ENCODE assay signal across 13 cellular contexts in the genomic region with DNA sequence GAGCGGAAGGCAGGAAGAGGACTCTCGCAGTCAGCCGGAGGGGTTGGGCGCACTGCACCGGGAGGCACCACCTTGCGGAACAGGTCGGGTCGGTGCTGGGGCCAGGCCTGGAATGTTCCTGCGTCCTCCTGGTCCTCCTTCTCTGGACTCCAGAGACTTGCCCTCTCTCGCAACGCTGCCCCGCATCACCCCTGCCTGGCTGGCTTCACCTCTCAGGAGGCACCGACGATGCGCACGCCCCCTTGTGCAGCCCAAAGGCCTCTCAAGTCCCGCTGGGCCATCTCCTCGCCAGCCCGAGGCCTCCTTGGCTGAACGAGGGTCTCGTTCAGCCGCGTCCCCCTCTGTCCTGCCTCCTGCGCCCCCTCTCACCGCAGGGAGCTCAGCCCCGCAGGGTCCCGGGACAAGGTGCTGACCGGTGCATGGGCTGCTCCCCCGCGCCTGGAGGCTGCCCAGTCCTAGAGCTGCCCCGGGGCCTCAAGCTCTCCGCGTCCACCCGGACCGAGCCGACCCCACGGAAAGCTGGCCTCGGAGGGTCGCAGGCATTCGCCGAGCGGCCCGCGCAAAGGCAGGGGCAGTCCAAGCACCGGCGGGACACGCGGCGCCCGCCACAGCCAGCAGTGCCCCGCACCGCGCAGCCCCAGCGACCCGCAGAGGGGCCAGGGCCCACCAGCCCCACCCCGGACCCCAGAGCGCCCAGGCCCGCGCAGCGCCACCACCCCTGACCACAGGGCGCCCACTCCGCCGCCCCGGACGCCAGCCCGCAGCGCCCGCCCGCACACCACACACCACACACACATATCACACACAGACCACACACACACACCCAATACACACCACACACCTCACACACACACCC.
DNase-seq lines count a peak whose midpoint lies in the region; ATAC-seq and TF ChIP-seq lines count a peak whose summit lies in the region.
"Had no signal": no experiment of that assay in that cellular context is flagged by ENCODE, and none has a peak within 500 bp of the region (broad histone marks: within the 10 kb centered on the region; RNA-seq: fewer than 3 reads in every experiment).

No MANE protein-coding gene starts in this region.

- peak; percentile 14 for DNase-seq in activated CD4-positive, alpha-beta T cell treated with anti-CD3 and anti-CD28 coated beads for 48 hours
- DNase-seq in activated CD4-positive, alpha-beta T cell treated with anti-CD3 and anti-CD28 coated beads, Interleukin-2, amount 50 U/mL, for 4 hours = no peak
- peak; percentile 49 for DNase-seq in HuH-7.5 (ENCODE audit: low spot score)
- DNase-seq in erythroblast (lab: John Stamatoyannopoulos, UW) = peak; percentile 8 to 38
- DNase-seq in trophoblast cell = peak; percentile 95 to 96
- no peak for DNase-seq in glomerular visceral epithelial cell (ENCODE audit: extremely low spot score)
- DNase-seq in GM19240 (ENCODE audit: insufficient read length, low spot score) = no peak
- DNase-seq: body of pancreas, GDM1, MV-4-11, naive B cell, substantia nigra had no signal

- peak overlapping the region; percentile 27 for H2AFZ ChIP-seq in trophoblast cell (ENCODE audit: insufficient read depth, low read length, poor library complexity)

- H3K4ac ChIP-seq in trophoblast cell (ENCODE audit: low read depth, low read length) = peak overlapping the region; percentile 60

- H4K12ac ChIP-seq in trophoblast cell (ENCODE audit: low read depth, low read length) = peak overlapping the region; percentile 45

- TF ChIP-seq POLR2A in erythroblast (IDR thresholded peaks at IDR 0.05; ENCODE audit: low read length) = no peak

- peak overlapping the region; percentile 93 for H3K14ac ChIP-seq in trophoblast cell (ENCODE audit: low read length)

- H3K18ac ChIP-seq in trophoblast cell (ENCODE audit: low read length) = peak overlapping the region; percentile 83

- H3K79me2 ChIP-seq in trophoblast cell (ENCODE audit: control insufficient read depth, insufficient read depth, low read length, poor library complexity) = peaks cover 10% of the 10 kb centered on the region

- H3K4me1 ChIP-seq in trophoblast cell (ENCODE audit: control insufficient read depth in 1 of 2, insufficient read depth in 2 of 2, low read length in 2 of 2) = peaks cover 29 to 37% of the 10 kb centered on the region in 2 experiments
- H3K4me1 ChIP-seq: body of pancreas had no signal

- H3K79me1 ChIP-seq in trophoblast cell (ENCODE audit: low read length) = peaks cover 30% of the 10 kb centered on the region

- no peaks in the 10 kb centered on the region for H3K27me3 ChIP-seq in trophoblast cell (ENCODE audit: insufficient read depth, low read length)
- H3K27me3 ChIP-seq: body of pancreas had no signal

- no peak overlapping the region for H3K23ac ChIP-seq in trophoblast cell (ENCODE audit: low read length)

- no CpG with 5 or more reads among the region's 69 CpGs for WGBS in trophoblast cell (ENCODE audit: extremely low coverage, insufficient coverage, insufficient read length)

- no peaks in the 10 kb centered on the region for H3K36me3 ChIP-seq in trophoblast cell (ENCODE audit: control insufficient read depth in 1 of 2, insufficient read depth in 2 of 2, low read length in 2 of 2)

- peak overlapping the region; percentile 97 for H2BK12ac ChIP-seq in trophoblast cell (ENCODE audit: low read length)

- no peak for ATAC-seq in HG03159 (IDR thresholded peaks at IDR 0.05; ENCODE audit: unreplicated experiment)
- ATAC-seq: body of pancreas had no signal

- no peak overlapping the region for H3K9ac ChIP-seq in trophoblast cell (ENCODE audit: low read length)

- H2BK5ac ChIP-seq in trophoblast cell (ENCODE audit: low read depth, low read length, poor library complexity) = peak overlapping the region; percentile 79

- peak overlapping the region; percentile 91 for H4K91ac ChIP-seq in trophoblast cell (ENCODE audit: low read depth, low read length)

- H4K8ac ChIP-seq in trophoblast cell (ENCODE audit: low read depth, low read length) = peak overlapping the region; percentile 79

- H2BK120ac ChIP-seq in trophoblast cell (ENCODE audit: insufficient read depth, low read length, poor library complexity) = peak overlapping the region; percentile 88

- peaks cover 15% of the 10 kb centered on the region for H3K9me3 ChIP-seq in trophoblast cell (ENCODE audit: insufficient read depth, low read depth, low read length)
- H3K9me3 ChIP-seq: body of pancreas had no signal

- H2AK5ac ChIP-seq in trophoblast cell (ENCODE audit: low read length) = peak overlapping the region; percentile 89

- H3K4me3 ChIP-seq in trophoblast cell (ENCODE audit: low read depth, low read length) = no peak overlapping the region
- H3K4me3 ChIP-seq: body of pancreas had no signal

- no peak overlapping the region for H3K4me2 ChIP-seq in trophoblast cell (ENCODE audit: low read length)

- H3K27ac ChIP-seq in trophoblast cell (ENCODE audit: low read depth, low read length) = peak overlapping the region; percentile 68
- H3K27ac ChIP-seq: body of pancreas had no signal

Comparison
In these comparisons a context has a peak if more than half of its experiments do, and no peak if none do; other contexts are left out.
1. DNase-seq: peak in activated CD4-positive, alpha-beta T cell treated with anti-CD3 and anti-CD28 coated beads for 48 hours (single experiment), HuH-7.5 (single experiment), erythroblast (2 of 2) and trophoblast cell (2 of 2); none in activated CD4-positive, alpha-beta T cell treated with anti-CD3 and anti-CD28 coated beads, Interleukin-2, amount 50 U/mL, for 4 hours (0 of 2), glomerular visceral epithelial cell (single experiment) and GM19240 (single experiment).